18 cellular contexts compared by ENCODE assay signal in genomic region chr5:170479484-170479883, GRCh38. TPM values are rescaled to one million over a fixed set of nuclear protein-coding genes. Genes with fewer than 3 reads are reported as not detected.
DNase-seq lines count a peak whose midpoint lies in the region; ATAC-seq and TF ChIP-seq lines count a peak whose summit lies in the region.
"Had no signal": no experiment of that assay in that cellular context is flagged by ENCODE, and none has a peak within 500 bp of the region (broad histone marks: within the 10 kb centered on the region; RNA-seq: fewer than 3 reads in every experiment).

No MANE protein-coding gene starts in this region.

- H4K91ac ChIP-seq in trophoblast cell (ENCODE audit: low read depth, low read length): no peak overlapping the region

- H3K9me2 ChIP-seq in HCT116 (ENCODE audit: insufficient read depth): no peaks in the 10 kb centered on the region

- H4K8ac ChIP-seq in trophoblast cell (ENCODE audit: low read depth, low read length): no peak overlapping the region

- CTCF ChIA-PET in HCT116 (lab: Charles Lee): interaction anchor here (1.0 kb wide), 1 partner anchor 46 kb away, joined by 3 read pairs; no protein-coding TSS in a partner anchor

- H3K9me3 ChIP-seq in HCT116 (ENCODE audit: control insufficient read depth in 1 of 2, insufficient read depth in 1 of 2, low read depth in 1 of 2, low read length in 2 of 2): no peaks in the 10 kb centered on the region
- peaks cover 2% of the 10 kb centered on the region for H3K9me3 ChIP-seq in trophoblast cell (ENCODE audit: insufficient read depth, low read depth, low read length)
- H3K9me3 ChIP-seq: thoracic aorta had no signal

- BruUV-seq in HCT116 (replicated peaks; lab: Mats Ljungman, UMichigan): no TSS peak

- H2AK5ac ChIP-seq in trophoblast cell (ENCODE audit: low read length): no peak overlapping the region

- no peaks in the 10 kb centered on the region for H3K79me1 ChIP-seq in trophoblast cell (ENCODE audit: low read length)

- H3K9me3 Mint-ChIP-seq in activated T-helper 2 cell treated with anti-CD3 and anti-CD28 coated beads, Interferon-gamma antibody, Interleukin-2, Interleukin-4, amounts not matched to agents 10 μg/mL and 5 μg/mL and 100 μg/mL, durations not matched to agents 14 hours and 24 hours and 36 hours: no peaks in the 10 kb centered on the region
- H3K9me3 Mint-ChIP-seq: CD8-positive, alpha-beta memory T cell; nephron had no signal

- H3K27me3 ChIP-seq in HCT116 (ENCODE audit: insufficient read depth, low read length) (no peaks in the 10 kb centered on the region), trophoblast cell (ENCODE audit: insufficient read depth, low read length) (no peaks in the 10 kb centered on the region)

- DNase-seq in HCT116 (ENCODE audit: low read depth, low spot score): no peak
- DNase-seq in RKO (ENCODE audit: low spot score): peak; percentile 30
- DNase-seq in epithelial cell of proximal tubule (ENCODE audit: low read depth): peak; percentile 62
- peak; percentile 74 to 86 for DNase-seq in trophoblast cell
- DNase-seq in activated T-helper 2 cell treated with anti-CD3 and anti-CD28 coated beads, Interferon-gamma antibody, Interleukin-2, Interleukin-4, amounts not matched to agents 10 μg/mL and 5 μg/mL and 100 μg/mL, durations not matched to agents 14 hours and 24 hours and 36 hours (ENCODE audit: low spot score): no peak
- DNase-seq in stimulated activated naive CD8-positive, alpha-beta T cell treated with anti-CD3 and anti-CD28 coated beads, Interleukin-15, Interleukin-2, amounts not matched to agents 100 U/mL and 50 U/mL, for 24 hours: no peak
- no peak for DNase-seq in SHP77 treated with DMSO at 0.1 percent for 48 hours (lab: John Stamatoyannopoulos, UW)
- DNase-seq: activated T-cell treated with anti-CD3 and anti-CD28 coated beads, Interleukin-2, amount 50 U/mL, for 72 hours; amygdala; CD8-positive, alpha-beta memory T cell; KG1; PC-9; stimulated activated CD4-positive, alpha-beta T cell treated with anti-CD3 and anti-CD28 coated beads, Interleukin-12 subunit alpha, Interleukin-12 subunit beta, amount 100 ng/mL, for 4 hours had no signal

- H3K4me3 Mint-ChIP-seq in activated T-helper 2 cell treated with anti-CD3 and anti-CD28 coated beads, Interferon-gamma antibody, Interleukin-2, Interleukin-4, amounts not matched to agents 10 μg/mL and 5 μg/mL and 100 μg/mL, durations not matched to agents 14 hours and 24 hours and 36 hours (ENCODE audit: low read depth): no peak overlapping the region
- H3K4me3 Mint-ChIP-seq: activated T-cell treated with anti-CD3 and anti-CD28 coated beads, Interleukin-2, amount 50 U/mL, for 72 hours; CD8-positive, alpha-beta memory T cell; nephron had no signal

- H3K14ac ChIP-seq in trophoblast cell (ENCODE audit: low read length): no peak overlapping the region

- no peak overlapping the region for H3K27ac ChIP-seq in HCT116 (ENCODE audit: low read depth, low read length)
- H3K27ac ChIP-seq in trophoblast cell (ENCODE audit: low read depth, low read length): no peak overlapping the region
- H3K27ac ChIP-seq: PC-9, thoracic aorta had no signal

- peak; percentile 64; the same call in 1 of the 2 replicates for ATAC-seq in HCT116
- ATAC-seq in stimulated activated naive CD8-positive, alpha-beta T cell treated with anti-CD3 and anti-CD28 coated beads, Interleukin-15, Interleukin-2, amounts not matched to agents 100 U/mL and 50 U/mL, for 24 hours: no peak
- no peak for ATAC-seq in GM19452 (IDR thresholded peaks at IDR 0.05; ENCODE audit: unreplicated experiment)
- ATAC-seq: activated T-cell treated with anti-CD3 and anti-CD28 coated beads, Interleukin-2, amount 50 U/mL, for 72 hours; left lobe of liver had no signal

- H3K36me3 Mint-ChIP-seq in activated T-helper 2 cell treated with anti-CD3 and anti-CD28 coated beads, Interferon-gamma antibody, Interleukin-2, Interleukin-4, amounts not matched to agents 10 μg/mL and 5 μg/mL and 100 μg/mL, durations not matched to agents 14 hours and 24 hours and 36 hours (ENCODE audit: low read depth): no peaks in the 10 kb centered on the region

- H4K20me1 ChIP-seq in HCT116 (ENCODE audit: insufficient read depth): no peaks in the 10 kb centered on the region

- no peaks in the 10 kb centered on the region for H3K36me3 ChIP-seq in HCT116 (ENCODE audit: control insufficient read depth in 1 of 2, insufficient read depth in 2 of 2, low read length in 2 of 2)
- H3K36me3 ChIP-seq in trophoblast cell (ENCODE audit: control insufficient read depth in 1 of 2, insufficient read depth in 2 of 2, low read length in 2 of 2): peaks cover 0 to 1% of the 10 kb centered on the region in 2 experiments
- H3K36me3 ChIP-seq: thoracic aorta had no signal

- intact Hi-C loops in HCT116 (cut with micrococcal nuclease): no loop called here
- intact Hi-C loops in activated T-helper 2 cell treated with anti-CD3 and anti-CD28 coated beads, Interferon-gamma antibody, Interleukin-2, Interleukin-4, amounts not matched to agents 10 μg/mL and 5 μg/mL and 100 μg/mL, durations not matched to agents 14 hours and 24 hours and 36 hours (cut with micrococcal nuclease): no loop called here

- no peak overlapping the region for H3K4ac ChIP-seq in trophoblast cell (ENCODE audit: low read depth, low read length)

- WGBS in trophoblast cell (ENCODE audit: extremely low coverage, insufficient coverage, insufficient read length): 100% methylated on average over 1 of the region's 4 CpGs

- no peak overlapping the region for H2BK120ac ChIP-seq in trophoblast cell (ENCODE audit: insufficient read depth, low read length, poor library complexity)

- TF ChIP-seq CTCF in HCT116 (IDR thresholded peaks at IDR 0.05 in 2 of 3, conservative IDR thresholded peaks at IDR 0.05 in 1 of 3; ENCODE audit: borderline replicate concordance in 1 of 3, insufficient read depth in 1 of 3, low read depth in 2 of 3, low read length in 2 of 3) (peak in 1 of 3 experiments; percentile 12; a peak in 1 of 6 replicates), epithelial cell of proximal tubule (conservative IDR thresholded peaks at IDR 0.05; ENCODE audit: low read depth, low read length) (peak; percentile 52)

- TF ChIP-seq RAD21 in HCT116 (IDR thresholded peaks at IDR 0.05; ENCODE audit: low read depth): peak; percentile 47

- H2BK5ac ChIP-seq in trophoblast cell (ENCODE audit: low read depth, low read length, poor library complexity): no peak overlapping the region

- H3K4me1 Mint-ChIP-seq in activated T-helper 2 cell treated with anti-CD3 and anti-CD28 coated beads, Interferon-gamma antibody, Interleukin-2, Interleukin-4, amounts not matched to agents 10 μg/mL and 5 μg/mL and 100 μg/mL, durations not matched to agents 14 hours and 24 hours and 36 hours (ENCODE audit: low read depth): no peaks in the 10 kb centered on the region
- H3K4me1 Mint-ChIP-seq: CD8-positive, alpha-beta memory T cell had no signal

- H2AFZ ChIP-seq in HCT116 (ENCODE audit: low read depth, low read length, poor library complexity, severe bottlenecking) (no peak overlapping the region), trophoblast cell (ENCODE audit: insufficient read depth, low read length, poor library complexity) (no peak overlapping the region)
- H2AFZ ChIP-seq: PC-9 had no signal

- no peak overlapping the region for H3K27ac Mint-ChIP-seq in activated T-helper 2 cell treated with anti-CD3 and anti-CD28 coated beads, Interferon-gamma antibody, Interleukin-2, Interleukin-4, amounts not matched to agents 10 μg/mL and 5 μg/mL and 100 μg/mL, durations not matched to agents 14 hours and 24 hours and 36 hours
- H3K27ac Mint-ChIP-seq: activated T-cell treated with anti-CD3 and anti-CD28 coated beads, Interleukin-2, amount 50 U/mL, for 72 hours; nephron had no signal

- H3K79me2 ChIP-seq in HCT116 (ENCODE audit: insufficient read depth, low read length): no peaks in the 10 kb centered on the region
- no peaks in the 10 kb centered on the region for H3K79me2 ChIP-seq in trophoblast cell (ENCODE audit: control insufficient read depth, insufficient read depth, low read length, poor library complexity)

- no peak overlapping the region for H4K12ac ChIP-seq in trophoblast cell (ENCODE audit: low read depth, low read length)

- H3K18ac ChIP-seq in trophoblast cell (ENCODE audit: low read length): no peak overlapping the region

- H3K4me1 ChIP-seq in HCT116 (ENCODE audit: control insufficient read depth in 1 of 2, insufficient read depth in 2 of 2, low read length in 2 of 2) (peaks cover 0 to 13% of the 10 kb centered on the region in 2 experiments; a peak in 3 of 4 replicates), trophoblast cell (ENCODE audit: control insufficient read depth in 1 of 2, insufficient read depth in 2 of 2, low read length in 2 of 2) (peaks cover 0 to 5% of the 10 kb centered on the region in 2 experiments)

- peaks cover 15% of the 10 kb centered on the region for H3K27me3 Mint-ChIP-seq in activated T-helper 2 cell treated with anti-CD3 and anti-CD28 coated beads, Interferon-gamma antibody, Interleukin-2, Interleukin-4, amounts not matched to agents 10 μg/mL and 5 μg/mL and 100 μg/mL, durations not matched to agents 14 hours and 24 hours and 36 hours (ENCODE audit: low read depth)

- H3K23ac ChIP-seq in trophoblast cell (ENCODE audit: low read length): no peak overlapping the region

- POLR2A ChIA-PET in HCT116 (lab: Charles Lee): no interaction called here

- H3K4me3 ChIP-seq in HCT116 (replicated peaks in 1 of 2; ENCODE audit: low read depth in 1 of 2, low read length in 2 of 2) (no peak overlapping the region), epithelial cell of proximal tubule (ENCODE audit: low read depth, low read length) (no peak overlapping the region), trophoblast cell (ENCODE audit: low read depth, low read length) (no peak overlapping the region)
- H3K4me3 ChIP-seq: PC-9, thoracic aorta had no signal

- TF ChIP-seq POLR2A in HCT116 (IDR thresholded peaks at IDR 0.05; ENCODE audit: borderline replicate concordance, extremely low read depth, insufficient read depth, insufficient read length): no peak

- H3K9ac ChIP-seq in HCT116 (ENCODE audit: low read length) (no peak overlapping the region), trophoblast cell (ENCODE audit: low read length) (no peak overlapping the region)

- no peak overlapping the region for H2BK12ac ChIP-seq in trophoblast cell (ENCODE audit: low read length)

- peak overlapping the region; percentile 35; the same call in 1 of the 2 replicates for H3K4me2 ChIP-seq in HCT116 (ENCODE audit: low read length)
- H3K4me2 ChIP-seq in trophoblast cell (ENCODE audit: low read length): no peak overlapping the region
- H3K4me2 ChIP-seq: PC-9 had no signal

- RAD21 ChIA-PET in HCT116 (lab: Charles Lee; ENCODE audit: low non-redundant PET in 1 of 2, low total read pairs in 2 of 2, uncharacterized antibody in 2 of 2, unreplicated experiment in 2 of 2): no interaction called here

TF ChIP-seq in HCT116, 20 proteins besides CTCF, POLR2A, EP300 and RAD21 (continues in another document):
- no peak for TF ChIP-seq EGR1 (IDR thresholded peaks at IDR 0.05; ENCODE audit: low read depth)

RNA-seq across cellular contexts. Expression of gene KCNIP1, which starts 24.3 kb away (rescaled TPM):
- total RNA-seq in HCT116 (2021; ENCODE audit: unreplicated experiment) (not detected), epithelial cell of proximal tubule (2.0 and 3.3 TPM in 2 replicates)
- polyA plus RNA-seq in HCT116 (2012): not detected in 2 replicates
- 0.26 and 0.37 TPM in 2 replicates for polyA plus RNA-seq in trophoblast cell (2013)
- total RNA-seq in activated T-helper 2 cell treated with anti-CD3 and anti-CD28 coated beads, Interferon-gamma antibody, Interleukin-2, Interleukin-4, amounts not matched to agents 10 μg/mL and 5 μg/mL and 100 μg/mL, durations not matched to agents 14 hours and 24 hours and 36 hours: not detected in 2 replicates
- total RNA-seq: activated T-cell treated with anti-CD3 and anti-CD28 coated beads, Interleukin-2, amount 50 U/mL, for 72 hours; CD8-positive, alpha-beta memory T cell; left lobe of liver; PC-9; T-helper 2 cell treated with Interferon-gamma antibody and Interleukin-4, amounts not matched to agents 100 ng/mL and 5 ng/mL, for 36 hours; thoracic aorta had no signal
- polyA plus RNA-seq: CD8-positive, alpha-beta memory T cell had no signal

Comparison
In these comparisons a context has a peak if more than half of its experiments do, and no peak if none do; other contexts are left out.
1. DNase-seq: peak in RKO (single experiment), epithelial cell of proximal tubule (single experiment) and trophoblast cell (2 of 2); none in HCT116 (single experiment), activated T-helper 2 cell treated with anti-CD3 and anti-CD28 coated beads, Interferon-gamma antibody, Interleukin-2, Interleukin-4, amounts not matched to agents 10 μg/mL and 5 μg/mL and 100 μg/mL, durations not matched to agents 14 hours and 24 hours and 36 hours (single experiment), stimulated activated naive CD8-positive, alpha-beta T cell treated with anti-CD3 and anti-CD28 coated beads, Interleukin-15, Interleukin-2, amounts not matched to agents 100 U/mL and 50 U/mL, for 24 hours (single experiment) and SHP77 treated with DMSO at 0.1 percent for 48 hours (single experiment).